6 cellular contexts compared by ENCODE assay signal in the genomic region with DNA sequence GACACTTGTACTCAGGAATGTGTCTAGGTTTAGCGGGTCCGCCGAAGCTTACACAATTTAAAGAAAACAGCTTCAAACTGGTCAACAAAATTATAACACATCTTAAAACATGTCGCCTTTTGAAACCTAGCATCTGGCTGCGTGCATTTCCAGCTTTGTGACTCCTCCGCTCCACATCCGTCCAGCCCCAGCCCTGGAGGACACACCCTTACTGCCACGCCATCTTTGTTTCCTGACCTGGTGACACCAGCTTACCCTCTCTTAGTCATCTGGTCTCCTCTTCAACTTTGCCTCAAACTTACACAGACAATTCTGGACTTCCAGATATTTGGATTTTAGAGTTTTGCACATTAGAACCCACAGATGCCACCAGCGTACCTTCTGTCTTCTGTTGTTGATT.
"Had no signal": no experiment of that assay in that cellular context is flagged by ENCODE, and none has a peak within 500 bp of the region (broad histone marks: within the 10 kb centered on the region; RNA-seq: fewer than 3 reads in every experiment).

No MANE protein-coding gene starts in this region.

- H3K4me2 ChIP-seq: GM23338 had no signal

- H3K36me3 ChIP-seq: HAP-1 had no signal

- DNase-seq: HFFc6, IMR-90 had no signal

- H3K4me1 ChIP-seq: HAP-1 had no signal

- H3K4me3 ChIP-seq: GM23338, HAP-1, K562 had no signal

- H2AFZ ChIP-seq: GM23338 had no signal

- H3K9me3 ChIP-seq: HAP-1 had no signal

- ATAC-seq: GM23338, HCT116, K562 had no signal
